In the genomic region with DNA sequence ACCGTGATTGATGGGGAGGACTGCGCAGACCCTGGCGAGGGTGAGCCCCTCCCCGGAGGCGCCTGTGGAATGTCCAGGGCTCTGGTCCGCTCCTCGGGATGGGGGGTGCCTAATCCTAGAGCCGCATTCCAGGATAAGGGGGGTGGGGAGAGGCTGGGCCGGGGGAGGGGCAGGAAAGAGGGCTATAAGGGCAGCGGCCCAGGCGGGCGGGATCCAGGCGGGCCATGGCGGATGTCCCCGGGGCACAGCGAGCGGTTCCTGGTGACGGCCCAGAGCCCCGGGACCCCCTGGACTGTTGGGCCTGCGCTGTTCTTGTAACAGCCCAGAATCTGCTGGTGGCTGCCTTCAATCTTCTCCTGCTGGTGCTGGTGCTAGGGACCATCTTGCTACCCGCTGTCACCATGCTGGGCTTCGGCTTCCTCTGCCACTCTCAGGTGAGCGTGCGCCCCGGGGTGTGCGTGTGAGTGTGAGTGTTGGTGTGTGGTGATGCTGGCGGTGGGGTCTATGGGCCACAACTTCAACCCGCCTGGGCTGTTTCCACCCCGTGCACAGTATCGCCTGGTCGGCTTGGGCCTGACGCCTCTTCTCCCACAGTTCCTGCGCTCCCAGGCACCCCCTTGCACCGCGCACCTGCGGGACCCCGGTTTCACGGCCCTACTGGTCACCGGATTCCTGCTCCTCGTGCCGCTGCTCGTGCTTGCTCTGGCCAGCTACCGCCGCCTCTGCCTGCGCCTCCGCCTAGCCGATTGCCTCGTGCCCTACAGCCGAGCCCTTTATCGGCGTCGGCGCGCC, we compare ENCODE assay signal across 1 cellular context.
TF ChIP-seq lines count a peak whose summit lies in the region.

A gene with protein sequence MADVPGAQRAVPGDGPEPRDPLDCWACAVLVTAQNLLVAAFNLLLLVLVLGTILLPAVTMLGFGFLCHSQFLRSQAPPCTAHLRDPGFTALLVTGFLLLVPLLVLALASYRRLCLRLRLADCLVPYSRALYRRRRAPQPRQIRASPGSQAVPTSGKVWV (plus strand): TSS at position 216 of the 792 bp plus-strand sequence. CDS start 9 bp downstream, at position 225.

TF ChIP-seq in IMR-90, 13 proteins besides CTCF, POLR2A, EP300 and RAD21 (continued from another document):
- TF ChIP-seq, protein P1, sequence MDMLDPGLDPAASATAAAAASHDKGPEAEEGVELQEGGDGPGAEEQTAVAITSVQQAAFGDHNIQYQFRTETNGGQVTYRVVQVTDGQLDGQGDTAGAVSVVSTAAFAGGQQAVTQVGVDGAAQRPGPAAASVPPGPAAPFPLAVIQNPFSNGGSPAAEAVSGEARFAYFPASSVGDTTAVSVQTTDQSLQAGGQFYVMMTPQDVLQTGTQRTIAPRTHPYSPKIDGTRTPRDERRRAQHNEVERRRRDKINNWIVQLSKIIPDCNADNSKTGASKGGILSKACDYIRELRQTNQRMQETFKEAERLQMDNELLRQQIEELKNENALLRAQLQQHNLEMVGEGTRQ (IDR thresholded peaks at IDR 0.05; ENCODE audit: low read depth, low read length): no peak
- no peak for TF ChIP-seq MAFK (IDR thresholded peaks at IDR 0.05; ENCODE audit: low read depth, low read length)
- TF ChIP-seq MXI1 (IDR thresholded peaks at IDR 0.05; ENCODE audit: borderline replicate concordance, low read depth, low read length): no peak
- TF ChIP-seq BHLHE40 (IDR thresholded peaks at IDR 0.05; ENCODE audit: low read depth, low read length): no peak
TF ChIP-seq in IMR-90: peak in this region for 0.
